8 cellular contexts compared by ENCODE assay signal in the genomic region with DNA sequence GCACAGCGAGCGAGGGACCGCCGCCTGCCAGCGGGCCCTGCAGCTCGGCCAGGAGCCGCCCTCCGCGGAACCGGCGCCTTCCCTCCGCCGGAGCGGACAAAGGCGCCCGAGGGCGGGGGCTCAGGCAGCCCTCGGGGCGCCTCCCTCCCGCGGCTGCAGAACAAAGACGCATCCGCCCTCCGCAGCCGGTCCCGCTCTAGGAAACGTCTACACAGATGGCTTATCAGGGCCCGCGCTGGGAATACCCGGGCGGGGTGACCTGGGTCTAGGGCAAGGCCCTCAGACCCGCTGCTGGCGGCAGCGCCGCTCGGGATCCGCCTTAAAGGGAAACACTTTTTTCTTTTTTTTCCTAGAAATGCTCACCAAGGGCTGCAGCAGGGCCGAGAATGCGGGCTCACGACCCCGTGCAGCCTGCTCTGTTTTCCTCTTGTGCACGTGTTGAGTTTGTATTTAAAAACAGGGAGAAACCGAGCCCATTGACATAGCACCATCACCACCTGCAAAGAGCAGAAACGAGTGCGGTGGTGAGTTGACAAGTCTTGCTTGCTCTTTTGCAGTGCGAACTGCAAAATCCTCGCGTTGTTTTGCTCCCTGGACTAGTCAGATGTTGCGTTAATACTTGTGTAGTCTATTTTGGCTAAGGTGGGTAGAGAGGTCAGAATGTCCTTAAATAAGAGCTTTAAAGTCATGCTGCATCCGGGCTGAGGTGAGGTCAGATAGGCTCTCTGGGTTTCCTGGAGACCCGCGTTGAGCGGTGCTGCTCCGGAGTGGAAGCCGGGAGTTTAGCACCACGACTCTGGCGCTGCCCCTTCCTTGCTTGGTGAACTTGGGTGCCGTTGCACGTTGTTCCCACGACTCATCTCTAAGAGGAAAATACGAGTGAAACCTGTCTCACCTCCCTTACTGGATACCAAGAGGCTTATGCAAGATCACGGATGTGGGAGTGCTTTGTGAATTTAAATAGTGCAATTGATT. TPM values are rescaled to one million over a fixed set of nuclear protein-coding genes. Genes with fewer than 3 reads are reported as not detected.
DNase-seq lines count a peak whose midpoint lies in the region; ATAC-seq and TF ChIP-seq lines count a peak whose summit lies in the region.

No MANE protein-coding gene starts in this region.

- H3K27ac ChIP-seq in OCI-LY7 (ENCODE audit: low read depth, low read length, poor library complexity, severe bottlenecking) (no peak overlapping the region), testis (peak overlapping the region; percentile 42 to 80)

- TF ChIP-seq POLR2A in testis (IDR thresholded peaks at IDR 0.05): no peak

- H3K4me1 Mint-ChIP-seq in activated T-helper 1 cell treated with anti-CD3 and anti-CD28 coated beads, Interleukin-12 subunit alpha, Interleukin-12 subunit beta, Interleukin-2, Interleukin-4 antibody, amounts not matched to agents 30 ng/mL and 10 ng/mL and 1 ng/mL, durations not matched to agents 14 hours and 24 hours and 36 hours (ENCODE audit: low read depth): peaks cover 29% of the 10 kb centered on the region
- H3K4me1 Mint-ChIP-seq in nephron progenitor cell: peaks cover 23% of the 10 kb centered on the region

- CTCF ChIA-PET in OCI-LY7 (lab: Charles Lee; ENCODE audit: unreplicated experiment): interaction anchor here (0.6 to 0.8 kb wide), 2 partner anchors 40 to 650 kb away, joined by 6 to 7 read pairs; no protein-coding TSS in a partner anchor

- peaks cover 41% of the 10 kb centered on the region for H3K27me3 Mint-ChIP-seq in activated T-helper 1 cell treated with anti-CD3 and anti-CD28 coated beads, Interleukin-12 subunit alpha, Interleukin-12 subunit beta, Interleukin-2, Interleukin-4 antibody, amounts not matched to agents 30 ng/mL and 10 ng/mL and 1 ng/mL, durations not matched to agents 14 hours and 24 hours and 36 hours (ENCODE audit: insufficient read depth)
- H3K27me3 Mint-ChIP-seq in nephron progenitor cell (ENCODE audit: low read depth, poor library complexity): peaks cover 71% of the 10 kb centered on the region

- peak; percentile 22 for ATAC-seq in GM19463 (IDR thresholded peaks at IDR 0.05; ENCODE audit: unreplicated experiment)
- peak; percentile 15 for ATAC-seq in HG03558 (IDR thresholded peaks at IDR 0.05; ENCODE audit: extremely low read depth, unreplicated experiment)

- no peaks in the 10 kb centered on the region for H3K27me3 ChIP-seq in testis

- H3K36me3 ChIP-seq in OCI-LY7 (ENCODE audit: insufficient read depth, low read length) (no peaks in the 10 kb centered on the region), testis (ENCODE audit: low read depth, missing control alignments) (no peaks in the 10 kb centered on the region)

- H3K4me3 Mint-ChIP-seq in activated T-helper 1 cell treated with anti-CD3 and anti-CD28 coated beads, Interleukin-12 subunit alpha, Interleukin-12 subunit beta, Interleukin-2, Interleukin-4 antibody, amounts not matched to agents 30 ng/mL and 10 ng/mL and 1 ng/mL, durations not matched to agents 14 hours and 24 hours and 36 hours: peak overlapping the region; percentile 87
- peak overlapping the region; percentile 85 for H3K4me3 Mint-ChIP-seq in nephron progenitor cell

- H3K4me1 ChIP-seq in OCI-LY7 (ENCODE audit: insufficient read depth, low read length, poor library complexity, severe bottlenecking) (peaks cover 6% of the 10 kb centered on the region), testis (peaks cover 16% of the 10 kb centered on the region)

- intact Hi-C loops in OCI-LY7 (cut with micrococcal nuclease; ENCODE audit: unreplicated experiment) (loop anchor here (1.0 to 2.0 kb wide), 2 partner anchors 40 to 167 kb away; no protein-coding TSS in a partner anchor), testis (cut with DNase I; ENCODE audit: low total_unique reads) (no loop called here)
- intact Hi-C loops in activated T-helper 1 cell treated with anti-CD3 and anti-CD28 coated beads, Interleukin-12 subunit alpha, Interleukin-12 subunit beta, Interleukin-2, Interleukin-4 antibody, amounts not matched to agents 30 ng/mL and 10 ng/mL and 1 ng/mL, durations not matched to agents 14 hours and 24 hours and 36 hours (cut with micrococcal nuclease): loop anchor here (1.0 to 5.0 kb wide), 12 partner anchors 39 to 1199 kb away; a partner anchor contains a TSS

- TF ChIP-seq CTCF in OCI-LY7 (conservative IDR thresholded peaks at IDR 0.05; ENCODE audit: low read length) (no peak), nephron progenitor cell (IDR thresholded peaks at IDR 0.05) (no peak), testis (IDR thresholded peaks at IDR 0.05) (no peak)

- no TSS peak for BruUV-seq in OCI-LY7 (replicated peaks; lab: Mats Ljungman, UMichigan)

- no peaks in the 10 kb centered on the region for H3K9me3 Mint-ChIP-seq in activated T-helper 1 cell treated with anti-CD3 and anti-CD28 coated beads, Interleukin-12 subunit alpha, Interleukin-12 subunit beta, Interleukin-2, Interleukin-4 antibody, amounts not matched to agents 30 ng/mL and 10 ng/mL and 1 ng/mL, durations not matched to agents 14 hours and 24 hours and 36 hours
- peaks cover 1% of the 10 kb centered on the region for H3K9me3 Mint-ChIP-seq in nephron progenitor cell

- no peaks in the 10 kb centered on the region for H3K79me2 ChIP-seq in OCI-LY7 (ENCODE audit: insufficient read depth, low read depth, low read length)

- peak overlapping the region; percentile 65; the same call in 1 of the 2 replicates for H2AFZ ChIP-seq in OCI-LY7 (ENCODE audit: low read length)

- H3K4me2 ChIP-seq in OCI-LY7 (ENCODE audit: low read length): peak overlapping the region; percentile 91

- POLR2A ChIA-PET in OCI-LY7 (lab: Charles Lee): interaction anchor here (0.6 to 1.0 kb wide), 4 partner anchors 40 to 167 kb away, joined by 3 to 6 read pairs (median 4); no protein-coding TSS in a partner anchor

- H4K20me1 ChIP-seq in OCI-LY7 (ENCODE audit: insufficient read depth, low read length): no peaks in the 10 kb centered on the region

- DNase-seq in CD1c-positive myeloid dendritic cell (ENCODE audit: extremely low spot score) (peak; percentile 19), OCI-LY7 (ENCODE audit: low spot score) (peak; percentile 67), fibroblast of peridontal ligament (ENCODE audit: extremely low read depth) (peak; percentile 38), nephron progenitor cell (peak; percentile 71), testis (peak; percentile 39)
- DNase-seq in activated T-helper 1 cell treated with anti-CD3 and anti-CD28 coated beads, Interleukin-12 subunit alpha, Interleukin-12 subunit beta, Interleukin-2, Interleukin-4 antibody, amounts not matched to agents 30 ng/mL and 10 ng/mL and 1 ng/mL, durations not matched to agents 14 hours and 24 hours and 36 hours (ENCODE audit: low spot score): peak; percentile 53

- H3K9me3 ChIP-seq in OCI-LY7 (ENCODE audit: low read length) (no peaks in the 10 kb centered on the region), testis (no peaks in the 10 kb centered on the region)

- H3K9me2 ChIP-seq in OCI-LY7 (ENCODE audit: insufficient read depth, low read length): no peaks in the 10 kb centered on the region

- WGBS in testis, 2 donors: 2 to 5% methylated on average over 35 to 62 of the region's 62 CpGs

- peak overlapping the region; percentile 79 for H3K27ac Mint-ChIP-seq in activated T-helper 1 cell treated with anti-CD3 and anti-CD28 coated beads, Interleukin-12 subunit alpha, Interleukin-12 subunit beta, Interleukin-2, Interleukin-4 antibody, amounts not matched to agents 30 ng/mL and 10 ng/mL and 1 ng/mL, durations not matched to agents 14 hours and 24 hours and 36 hours
- peak overlapping the region; percentile 98 for H3K27ac Mint-ChIP-seq in nephron progenitor cell

- no peaks in the 10 kb centered on the region for H3K36me3 Mint-ChIP-seq in activated T-helper 1 cell treated with anti-CD3 and anti-CD28 coated beads, Interleukin-12 subunit alpha, Interleukin-12 subunit beta, Interleukin-2, Interleukin-4 antibody, amounts not matched to agents 30 ng/mL and 10 ng/mL and 1 ng/mL, durations not matched to agents 14 hours and 24 hours and 36 hours (ENCODE audit: low read depth)
- no peaks in the 10 kb centered on the region for H3K36me3 Mint-ChIP-seq in nephron progenitor cell (ENCODE audit: low read depth)

- H3K4me3 ChIP-seq in OCI-LY7 (ENCODE audit: low read depth, low read length, poor library complexity, severe bottlenecking) (peak overlapping the region; percentile 70), testis (peak overlapping the region; percentile 64 to 70)

RNA-seq across cellular contexts. Expression of a gene that starts 1.1 kb away (rescaled TPM):
- 0.69 and 1.6 TPM in 2 replicates for total RNA-seq in OCI-LY7 (2014; rRNA removed; shearing (Covaris generic))
- 1.5 and 1.9 TPM in 2 replicates for total RNA-seq in OCI-LY7 (2022)
- total RNA-seq in activated T-helper 1 cell treated with anti-CD3 and anti-CD28 coated beads, Interleukin-12 subunit alpha, Interleukin-12 subunit beta, Interleukin-2, Interleukin-4 antibody, amounts not matched to agents 30 ng/mL and 10 ng/mL and 1 ng/mL, durations not matched to agents 14 hours and 24 hours and 36 hours: 2.0 and 2.7 TPM in 2 replicates
- 10 to 100 TPM; 19.8 to 21.7 TPM for total RNA-seq in testis
- 18.4 TPM for polyA plus RNA-seq in testis (ENCODE audit: insufficient read depth, low read depth, low replicate concordance)

RNA-seq across cellular contexts. Expression of a gene that starts 41.7 kb away (rescaled TPM):
- 0.41 TPM in 1 of 2 replicates, not detected in the other for total RNA-seq in OCI-LY7 (2014; rRNA removed; shearing (Covaris generic))
- 0.30 and 0.33 TPM in 2 replicates for total RNA-seq in OCI-LY7 (2022)
- 0.29 and 0.42 TPM in 2 replicates for total RNA-seq in activated T-helper 1 cell treated with anti-CD3 and anti-CD28 coated beads, Interleukin-12 subunit alpha, Interleukin-12 subunit beta, Interleukin-2, Interleukin-4 antibody, amounts not matched to agents 30 ng/mL and 10 ng/mL and 1 ng/mL, durations not matched to agents 14 hours and 24 hours and 36 hours
- total RNA-seq in testis: 1 to 10 TPM; 1.7 to 1.9 TPM
- polyA plus RNA-seq in testis (ENCODE audit: insufficient read depth, low read depth, low replicate concordance): not detected

Comparison
In these comparisons a context has a peak if more than half of its experiments do, and no peak if none do; other contexts are left out.
1. DNase-seq: peak in every context shown above with its lines; median percentile 71 in nephron progenitor cell; 67 in OCI-LY7; 53 in activated T-helper 1 cell treated with anti-CD3 and anti-CD28 coated beads, Interleukin-12 subunit alpha, Interleukin-12 subunit beta, Interleukin-2, Interleukin-4 antibody, amounts not matched to agents 30 ng/mL and 10 ng/mL and 1 ng/mL, durations not matched to agents 14 hours and 24 hours and 36 hours; 39 in testis; 38 in fibroblast of peridontal ligament; 19 in CD1c-positive myeloid dendritic cell.